Comparison of ENCODE assay signal across 19 cellular contexts in the genomic region with DNA sequence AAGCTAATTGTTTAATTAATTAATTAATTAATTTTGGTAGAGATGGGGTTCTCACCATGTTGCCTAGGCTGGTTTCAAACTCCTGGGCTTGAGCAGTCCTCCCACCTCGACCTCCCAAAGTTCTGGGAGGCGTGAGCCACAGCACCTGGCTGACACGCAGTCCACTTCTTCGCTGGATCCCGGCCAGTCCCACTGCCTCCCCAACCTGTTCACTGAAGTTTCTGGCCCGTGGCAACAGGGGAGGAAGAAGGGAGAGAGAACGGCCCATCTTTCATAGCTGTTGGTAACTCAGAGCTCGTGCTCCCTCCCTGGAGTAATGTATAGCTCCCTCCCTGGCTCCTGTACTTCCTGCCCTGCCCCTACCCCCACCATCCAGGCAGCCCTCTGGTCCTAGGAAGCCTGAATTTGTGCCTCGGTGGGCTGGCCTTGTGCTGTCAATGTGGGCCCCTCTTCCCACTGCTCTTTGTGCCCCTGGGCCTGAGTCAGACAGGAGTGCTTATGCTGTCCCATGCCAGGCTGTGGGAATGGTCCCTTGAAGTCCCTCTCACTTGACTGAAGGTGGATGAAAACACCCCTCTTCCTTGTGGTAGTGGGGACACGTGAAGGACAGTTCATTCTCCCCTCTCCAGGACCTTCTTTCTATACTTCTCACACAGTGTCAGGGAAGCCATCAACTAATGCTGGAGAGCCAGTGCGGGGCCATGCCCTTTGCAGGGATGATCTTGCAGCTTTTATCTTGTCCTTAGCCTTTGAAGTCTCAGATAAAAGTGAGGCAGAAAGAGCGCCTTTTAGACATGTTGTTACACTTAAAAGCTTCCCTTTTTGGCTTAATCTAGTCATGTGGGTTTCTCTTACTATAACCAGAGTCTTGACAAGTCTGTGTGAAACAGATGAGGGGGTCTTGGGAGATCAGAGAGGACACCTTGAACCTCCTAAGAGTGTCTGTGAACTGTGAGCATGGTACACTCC. TPM values are rescaled to one million over a fixed set of nuclear protein-coding genes. Genes with fewer than 3 reads are reported as not detected.
DNase-seq lines count a peak whose midpoint lies in the region; ATAC-seq and TF ChIP-seq lines count a peak whose summit lies in the region.
"Had no signal": no experiment of that assay in that cellular context is flagged by ENCODE, and none has a peak within 500 bp of the region (broad histone marks: within the 10 kb centered on the region; RNA-seq: fewer than 3 reads in every experiment).

No MANE protein-coding gene starts in this region.

- H2BK15ac ChIP-seq in mesenchymal stem cell (ENCODE audit: low read depth, poor library complexity, severe bottlenecking): peak overlapping the region; percentile 2

- WGBS in mesenchymal stem cell: 84% methylated on average over 9 of the region's 12 CpGs
- WGBS in smooth muscle cell (ENCODE audit: low lambda C conversion rate): 84% methylated on average over 12 of the region's 12 CpGs

- H3K18ac ChIP-seq in mesenchymal stem cell (ENCODE audit: low read depth in 1 of 2, low read length in 2 of 2): no peak overlapping the region

- H2AFZ ChIP-seq in mesenchymal stem cell (ENCODE audit: low read depth, low read length): no peak overlapping the region
- no peak overlapping the region for H2AFZ ChIP-seq in smooth muscle cell (ENCODE audit: low read depth)

- no peak overlapping the region for H3K23ac ChIP-seq in mesenchymal stem cell (ENCODE audit: low read length in 2 of 2)

- H3K4me1 ChIP-seq in mesenchymal stem cell (ENCODE audit: control insufficient read depth, insufficient read depth, low read depth, low read length) (no peaks in the 10 kb centered on the region), smooth muscle cell (ENCODE audit: low read depth) (no peaks in the 10 kb centered on the region)
- H3K4me1 ChIP-seq: HAP-1 had no signal

- H3K27ac Mint-ChIP-seq in activated CD8-positive, alpha-beta memory T cell treated with anti-CD3 and anti-CD28 coated beads, Interleukin-2, amount 10 ng/mL, durations not matched to agents 7 days and 5 days: no peak overlapping the region
- H3K27ac Mint-ChIP-seq in stimulated activated naive B cell treated with anti-CD40 and anti-IgM and Interleukin-4, amounts not matched to agents 10 μg/mL and 1 μg/mL and 100 μg/mL, for 72 hours: peak overlapping the region; percentile 37
- H3K27ac Mint-ChIP-seq: CD4-positive, alpha-beta T cell had no signal

- peak overlapping the region; percentile 3 for H4K8ac ChIP-seq in mesenchymal stem cell (ENCODE audit: low read length)

- H3K27me3 Mint-ChIP-seq in activated CD8-positive, alpha-beta memory T cell treated with anti-CD3 and anti-CD28 coated beads, Interleukin-2, amount 10 ng/mL, durations not matched to agents 7 days and 5 days: no peaks in the 10 kb centered on the region
- no peaks in the 10 kb centered on the region for H3K27me3 Mint-ChIP-seq in stimulated activated naive B cell treated with anti-CD40 and anti-IgM and Interleukin-4, amounts not matched to agents 10 μg/mL and 1 μg/mL and 100 μg/mL, for 72 hours

- peaks cover 5% of the 10 kb centered on the region for H3K36me3 ChIP-seq in WERI-Rb-1
- H3K36me3 ChIP-seq in mesenchymal stem cell (ENCODE audit: control insufficient read depth in 1 of 2, insufficient read depth in 2 of 2, low read depth in 1 of 2, low read length in 2 of 2): peaks cover 0 to 28% of the 10 kb centered on the region in 2 experiments
- no peaks in the 10 kb centered on the region for H3K36me3 ChIP-seq in smooth muscle cell (ENCODE audit: low read depth)
- H3K36me3 ChIP-seq: HAP-1 had no signal

- H3K27me3 ChIP-seq in WERI-Rb-1 (ENCODE audit: insufficient read depth, low read depth, severe bottlenecking) (no peaks in the 10 kb centered on the region), mesenchymal stem cell (ENCODE audit: control insufficient read depth in 1 of 2, insufficient read depth in 1 of 2, low read length in 2 of 2) (peaks cover 2 to 36% of the 10 kb centered on the region in 2 experiments), smooth muscle cell (ENCODE audit: low read depth) (no peaks in the 10 kb centered on the region)

- H3K9me3 ChIP-seq in WERI-Rb-1 (ENCODE audit: severe bottlenecking): no peaks in the 10 kb centered on the region
- H3K9me3 ChIP-seq in mesenchymal stem cell (ENCODE audit: control insufficient read depth, low read length): no peaks in the 10 kb centered on the region
- no peaks in the 10 kb centered on the region for H3K9me3 ChIP-seq in smooth muscle cell (replicated peaks; ENCODE audit: low read depth)
- H3K9me3 ChIP-seq: HAP-1 had no signal

- H3K27ac ChIP-seq in WERI-Rb-1: no peak overlapping the region
- H3K27ac ChIP-seq in mesenchymal stem cell (ENCODE audit: low read length, poor library complexity, severe bottlenecking): no peak overlapping the region
- H3K27ac ChIP-seq in smooth muscle cell (ENCODE audit: low read depth): no peak overlapping the region
- H3K27ac ChIP-seq: SK-N-MC had no signal

- H3K79me2 ChIP-seq in smooth muscle cell (ENCODE audit: low read depth): no peaks in the 10 kb centered on the region

- no peak overlapping the region for H3K4me3 Mint-ChIP-seq in activated CD8-positive, alpha-beta memory T cell treated with anti-CD3 and anti-CD28 coated beads, Interleukin-2, amount 10 ng/mL, durations not matched to agents 7 days and 5 days
- no peak overlapping the region for H3K4me3 Mint-ChIP-seq in stimulated activated naive B cell treated with anti-CD40 and anti-IgM and Interleukin-4, amounts not matched to agents 10 μg/mL and 1 μg/mL and 100 μg/mL, for 72 hours
- H3K4me3 Mint-ChIP-seq: CD4-positive, alpha-beta T cell had no signal

- TF ChIP-seq CTCF in WERI-Rb-1 (IDR thresholded peaks at IDR 0.05; ENCODE audit: low read depth, low read length) (no peak), smooth muscle cell (IDR thresholded peaks at IDR 0.05; ENCODE audit: borderline replicate concordance, insufficient read depth, poor library complexity, severe bottlenecking) (no peak)

- H3K9me3 Mint-ChIP-seq in activated CD8-positive, alpha-beta memory T cell treated with anti-CD3 and anti-CD28 coated beads, Interleukin-2, amount 10 ng/mL, durations not matched to agents 7 days and 5 days (ENCODE audit: low read depth): no peaks in the 10 kb centered on the region
- H3K9me3 Mint-ChIP-seq in stimulated activated naive B cell treated with anti-CD40 and anti-IgM and Interleukin-4, amounts not matched to agents 10 μg/mL and 1 μg/mL and 100 μg/mL, for 72 hours: no peaks in the 10 kb centered on the region
- H3K9me3 Mint-ChIP-seq: CD4-positive, alpha-beta T cell had no signal

- no peak overlapping the region for H2BK12ac ChIP-seq in mesenchymal stem cell (ENCODE audit: low read length in 2 of 2)

- DNase-seq in activated CD8-positive, alpha-beta memory T cell treated with anti-CD3 and anti-CD28 coated beads, Interleukin-2, amount 10 ng/mL, durations not matched to agents 7 days and 5 days: peak; percentile 18
- DNase-seq in activated CD8-positive, alpha-beta memory T cell treated with anti-CD3 and anti-CD28 coated beads, Interleukin-2, amount 50 U/mL, for 4 hours: no peak
- peak; percentile 2 for DNase-seq in WERI-Rb-1
- no peak for DNase-seq in mesenchymal stem cell
- DNase-seq in stimulated activated naive B cell treated with anti-CD40 and anti-IgM and Interleukin-4, amounts not matched to agents 10 μg/mL and 1 μg/mL and 100 μg/mL, for 72 hours: no peak
- DNase-seq in smooth muscle cell (lab: John Stamatoyannopoulos, UW; ENCODE audit: unreplicated experiment): no peak
- DNase-seq in HPDE6-E6E7 (ENCODE audit: extremely low spot score): no peak
- DNase-seq: CD4-positive, alpha-beta T cell; DMS79 treated with DMSO at 0.1 percent for 48 hours; KBM-7; NCI-H1105 treated with DMSO at 0.1 percent for 48 hours; NCI-H1694; NCI-H510A; NCI-H774; SHP77 had no signal

- no peak for ATAC-seq in activated CD8-positive, alpha-beta memory T cell treated with anti-CD3 and anti-CD28 coated beads, Interleukin-2, amount 10 ng/mL, durations not matched to agents 7 days and 5 days
- no peak for ATAC-seq in stimulated activated naive B cell treated with anti-CD40 and anti-IgM and Interleukin-4, amounts not matched to agents 10 μg/mL and 1 μg/mL and 100 μg/mL, for 72 hours (replicated peaks)
- no peak for ATAC-seq in HG03280 (IDR thresholded peaks at IDR 0.05; ENCODE audit: unreplicated experiment)

- CTCF ChIA-PET in activated CD8-positive, alpha-beta memory T cell treated with anti-CD3 and anti-CD28 coated beads, Interleukin-2, amount 10 ng/mL, durations not matched to agents 7 days and 5 days (lab: Charles Lee): interaction anchor here (0.5 to 1.6 kb wide), 2 partner anchors 131 to 144 kb away, joined by 3 to 5 read pairs; no protein-coding TSS in a partner anchor

- H3K4me2 ChIP-seq in mesenchymal stem cell (ENCODE audit: low read length, poor library complexity, severe bottlenecking) (no peak overlapping the region), smooth muscle cell (no peak overlapping the region)

- no peak overlapping the region for H3K4ac ChIP-seq in mesenchymal stem cell (ENCODE audit: low read depth in 1 of 2, low read length in 2 of 2)

- H2BK5ac ChIP-seq in mesenchymal stem cell (ENCODE audit: low read depth, low read length, poor library complexity, severe bottlenecking): no peak overlapping the region

- H3K79me1 ChIP-seq in mesenchymal stem cell (replicated peaks; ENCODE audit: low read length, poor library complexity, severe bottlenecking): no peaks in the 10 kb centered on the region

- no peak overlapping the region for H3K9ac ChIP-seq in mesenchymal stem cell (ENCODE audit: low read length)
- H3K9ac ChIP-seq in smooth muscle cell (ENCODE audit: low read depth): no peak overlapping the region

- H2AK5ac ChIP-seq in mesenchymal stem cell (ENCODE audit: low read length, severe bottlenecking): no peak overlapping the region

- H3K4me1 Mint-ChIP-seq in activated CD8-positive, alpha-beta memory T cell treated with anti-CD3 and anti-CD28 coated beads, Interleukin-2, amount 10 ng/mL, durations not matched to agents 7 days and 5 days: no peaks in the 10 kb centered on the region
- H3K4me1 Mint-ChIP-seq in stimulated activated naive B cell treated with anti-CD40 and anti-IgM and Interleukin-4, amounts not matched to agents 10 μg/mL and 1 μg/mL and 100 μg/mL, for 72 hours: no peaks in the 10 kb centered on the region

- H3F3A ChIP-seq in smooth muscle cell (ENCODE audit: low read depth): no peaks in the 10 kb centered on the region

- H4K20me1 ChIP-seq in smooth muscle cell (ENCODE audit: low read depth): no peaks in the 10 kb centered on the region

- H3K4me3 ChIP-seq in WERI-Rb-1 (ENCODE audit: low read depth, low read length) (no peak overlapping the region), mesenchymal stem cell (ENCODE audit: insufficient read depth in 1 of 2, low read depth in 1 of 2, low read length in 2 of 2) (no peak overlapping the region), smooth muscle cell (no peak overlapping the region)
- H3K4me3 ChIP-seq: HAP-1, SK-N-MC had no signal

- no peak overlapping the region for H4K91ac ChIP-seq in mesenchymal stem cell (ENCODE audit: low read length)

- no peak overlapping the region for H2BK120ac ChIP-seq in mesenchymal stem cell (ENCODE audit: low read depth, low read length)

- H3K14ac ChIP-seq in mesenchymal stem cell (ENCODE audit: low read length in 2 of 2): no peak overlapping the region

- H3K36me3 Mint-ChIP-seq in activated CD8-positive, alpha-beta memory T cell treated with anti-CD3 and anti-CD28 coated beads, Interleukin-2, amount 10 ng/mL, durations not matched to agents 7 days and 5 days: no peaks in the 10 kb centered on the region
- H3K36me3 Mint-ChIP-seq in stimulated activated naive B cell treated with anti-CD40 and anti-IgM and Interleukin-4, amounts not matched to agents 10 μg/mL and 1 μg/mL and 100 μg/mL, for 72 hours: peaks cover 10 to 19% of the 10 kb centered on the region in 2 donors

RNA-seq across cellular contexts. Expression of a gene that starts 38.1 kb away (rescaled TPM):
- total RNA-seq in activated CD8-positive, alpha-beta memory T cell treated with anti-CD3 and anti-CD28 coated beads, Interleukin-2, amount 10 ng/mL, durations not matched to agents 7 days and 5 days: not detected
- polyA plus RNA-seq in mesenchymal stem cell (2013, experiment 1 of 2): 40.8 TPM
- 41.1 TPM for polyA plus RNA-seq in mesenchymal stem cell (2013, experiment 2 of 2)
- total RNA-seq in smooth muscle cell: 13.3 and 16.1 TPM in 2 replicates
- polyA plus RNA-seq in smooth muscle cell: 18.7 and 20.2 TPM in 2 replicates
- total RNA-seq: CD4-positive, alpha-beta T cell; OCI-LY7 had no signal

Comparison
In these comparisons a context has a peak if more than half of its experiments do, and no peak if none do; other contexts are left out.
1. DNase-seq: peak in activated CD8-positive, alpha-beta memory T cell treated with anti-CD3 and anti-CD28 coated beads, Interleukin-2, amount 10 ng/mL, durations not matched to agents 7 days and 5 days (single experiment) and WERI-Rb-1 (single experiment); none in activated CD8-positive, alpha-beta memory T cell treated with anti-CD3 and anti-CD28 coated beads, Interleukin-2, amount 50 U/mL, for 4 hours (single experiment), mesenchymal stem cell (single experiment), stimulated activated naive B cell treated with anti-CD40 and anti-IgM and Interleukin-4, amounts not matched to agents 10 μg/mL and 1 μg/mL and 100 μg/mL, for 72 hours (single experiment), smooth muscle cell (single experiment) and HPDE6-E6E7 (single experiment).
2. RNA of a gene that starts 38.1 kb away (total RNA-seq): 13.3 to 16.1 TPM in smooth muscle cell; not detected in activated CD8-positive, alpha-beta memory T cell treated with anti-CD3 and anti-CD28 coated beads, Interleukin-2, amount 10 ng/mL, durations not matched to agents 7 days and 5 days; every median in the first group is over 10 times any median in the second.